ENCODE assay signal across 2 cellular contexts in the genomic region with DNA sequence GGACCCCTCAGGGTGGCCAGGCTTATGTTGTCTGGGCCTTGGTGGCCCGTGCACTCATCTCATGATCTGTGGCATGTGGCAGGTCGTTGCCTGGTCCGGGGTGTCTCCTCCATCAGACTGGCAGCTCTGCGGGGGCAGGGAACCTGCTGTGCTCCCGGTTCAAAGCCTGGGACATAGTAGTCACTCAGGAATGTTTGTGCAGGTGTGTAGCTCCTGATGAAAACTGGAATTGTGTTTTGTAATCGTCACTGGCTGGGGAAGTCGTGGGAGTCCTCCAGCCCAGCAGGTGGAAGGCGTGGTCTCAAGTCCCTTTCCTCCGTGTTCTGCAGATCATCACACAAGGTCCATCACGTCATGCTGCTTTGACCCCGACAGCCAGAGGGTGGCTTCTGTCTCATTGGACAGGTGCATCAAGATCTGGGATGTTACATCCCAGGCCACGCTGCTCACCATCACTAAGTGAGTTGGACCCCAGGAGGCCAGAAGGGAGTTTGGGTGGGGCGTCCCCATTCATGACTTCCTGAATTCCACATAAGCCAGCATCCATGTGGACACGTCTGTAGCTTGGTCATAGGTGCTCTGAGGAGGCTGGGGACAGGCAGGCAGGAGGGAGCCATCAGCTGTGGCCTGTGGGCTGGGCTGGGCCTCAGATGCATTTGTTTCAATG.
TF ChIP-seq lines count a peak whose summit lies in the region.

No MANE protein-coding gene starts in this region.

TF ChIP-seq in HEK293, 187 proteins besides CTCF, POLR2A, EP300 and RAD21:
- no peak for TF ChIP-seq MZF1 (tag by site-specific recombination; IDR thresholded peaks at IDR 0.05; ENCODE audit: borderline replicate concordance)
- TF ChIP-seq, protein P1, sequence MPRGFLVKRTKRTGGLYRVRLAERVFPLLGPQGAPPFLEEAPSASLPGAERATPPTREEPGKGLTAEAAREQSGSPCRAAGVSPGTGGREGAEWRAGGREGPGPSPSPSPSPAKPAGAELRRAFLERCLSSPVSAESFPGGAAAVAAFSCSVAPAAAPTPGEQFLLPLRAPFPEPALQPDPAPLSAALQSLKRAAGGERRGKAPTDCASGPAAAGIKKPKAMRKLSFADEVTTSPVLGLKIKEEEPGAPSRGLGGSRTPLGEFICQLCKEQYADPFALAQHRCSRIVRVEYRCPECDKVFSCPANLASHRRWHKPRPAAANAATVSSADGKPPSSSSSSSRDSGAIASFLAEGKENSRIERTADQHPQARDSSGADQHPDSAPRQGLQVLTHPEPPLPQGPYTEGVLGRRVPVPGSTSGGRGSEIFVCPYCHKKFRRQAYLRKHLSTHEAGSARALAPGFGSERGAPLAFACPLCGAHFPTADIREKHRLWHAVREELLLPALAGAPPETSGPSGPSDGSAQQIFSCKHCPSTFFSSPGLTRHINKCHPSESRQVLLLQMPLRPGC (tag by site-specific recombination; IDR thresholded peaks at IDR 0.05) = no peak
- no peak for TF ChIP-seq ZSCAN16 (tag by site-specific recombination; IDR thresholded peaks at IDR 0.05)
- no peak for TF ChIP-seq IKZF3 (tag by site-specific recombination; IDR thresholded peaks at IDR 0.05)
- TF ChIP-seq ZNF664 (tag by site-specific recombination; IDR thresholded peaks at IDR 0.05) = peak; percentile 34; the same call in 1 of the 2 replicates
- TF ChIP-seq ZNF175 (tag by site-specific recombination; IDR thresholded peaks at IDR 0.05) = 0 out of 2 replicates have a peak, but pooled peaks have one; percentile 24
- no peak for TF ChIP-seq ZNF341 (tag by site-specific recombination; IDR thresholded peaks at IDR 0.05; ENCODE audit: low read depth)
- no peak for TF ChIP-seq ZNF302 (tag by site-specific recombination; IDR thresholded peaks at IDR 0.05; ENCODE audit: low read depth)
- no peak for TF ChIP-seq YY1 (tag by site-specific recombination; IDR thresholded peaks at IDR 0.05)
TF ChIP-seq in HEK293: peak in this region for 2.

TF ChIP-seq in H1, 55 proteins besides CTCF, POLR2A, EP300 and RAD21:
- TF ChIP-seq CBX5 (IDR thresholded peaks at IDR 0.05; ENCODE audit: low read depth, low read length) = no peak
- TF ChIP-seq EZH2 (IDR thresholded peaks at IDR 0.05; ENCODE audit: low read depth, low read length, severe bottlenecking) = no peak
- no peak for TF ChIP-seq EGR1 (IDR thresholded peaks at IDR 0.05; ENCODE audit: borderline replicate concordance, low read depth, low read length)
- no peak for TF ChIP-seq HDAC2 (IDR thresholded peaks at IDR 0.05; ENCODE audit: borderline replicate concordance in 1 of 2, low read depth in 2 of 2, low read length in 2 of 2)
- TF ChIP-seq JUN (IDR thresholded peaks at IDR 0.05; ENCODE audit: low read depth, low read length) = no peak
- TF ChIP-seq SP1 (IDR thresholded peaks at IDR 0.05; ENCODE audit: low read depth, low read length) = no peak
- no peak for TF ChIP-seq RFX5 (IDR thresholded peaks at IDR 0.05; ENCODE audit: borderline replicate concordance, low read depth, low read length)
- no peak for TF ChIP-seq KDM5A (IDR thresholded peaks at IDR 0.05; ENCODE audit: low read length)
- TF ChIP-seq CHD7 (IDR thresholded peaks at IDR 0.05; ENCODE audit: insufficient replicate concordance, low read length) = no peak
- TF ChIP-seq, protein P2, sequence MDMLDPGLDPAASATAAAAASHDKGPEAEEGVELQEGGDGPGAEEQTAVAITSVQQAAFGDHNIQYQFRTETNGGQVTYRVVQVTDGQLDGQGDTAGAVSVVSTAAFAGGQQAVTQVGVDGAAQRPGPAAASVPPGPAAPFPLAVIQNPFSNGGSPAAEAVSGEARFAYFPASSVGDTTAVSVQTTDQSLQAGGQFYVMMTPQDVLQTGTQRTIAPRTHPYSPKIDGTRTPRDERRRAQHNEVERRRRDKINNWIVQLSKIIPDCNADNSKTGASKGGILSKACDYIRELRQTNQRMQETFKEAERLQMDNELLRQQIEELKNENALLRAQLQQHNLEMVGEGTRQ (IDR thresholded peaks at IDR 0.05; ENCODE audit: low read length) = no peak
